In genomic region chr17:34641368-34641767, GRCh38 we compare ENCODE assay signal across 20 cellular contexts.
DNase-seq lines count a peak whose midpoint lies in the region; ATAC-seq and TF ChIP-seq lines count a peak whose summit lies in the region.
"Had no signal": no experiment of that assay in that cellular context is flagged by ENCODE, and none has a peak within 500 bp of the region (broad histone marks: within the 10 kb centered on the region; RNA-seq: fewer than 3 reads in every experiment).

No MANE protein-coding gene starts in this region.

- intact Hi-C loops in activated naive CD4-positive, alpha-beta T cell treated with anti-CD3 and anti-CD28 coated beads for 36 hours (cut with micrococcal nuclease): no loop called here

- TF ChIP-seq CTCF in glutamatergic neuron (IDR thresholded peaks at IDR 0.05; ENCODE audit: partially characterized antibody, unreplicated experiment) (no peak), osteoblast (IDR thresholded peaks at IDR 0.05; ENCODE audit: extremely low read depth, low read depth, low read length) (no peak)

- no peaks in the 10 kb centered on the region for H3K27me3 ChIP-seq in osteoblast (ENCODE audit: insufficient read depth, low read length)
- H3K27me3 ChIP-seq: BE2C had no signal

- no peak for DNase-seq in activated naive CD4-positive, alpha-beta T cell treated with anti-CD3 and anti-CD28 coated beads for 36 hours
- DNase-seq in activated naive CD4-positive, alpha-beta T cell treated with anti-CD3 and anti-CD28 coated beads, Interleukin-2, amount 50 U/mL, for 72 hours (ENCODE audit: low spot score in 2 of 2): no peak
- no peak for DNase-seq in glutamatergic neuron
- peak; percentile 79 for DNase-seq in osteoblast (ENCODE audit: insufficient read length, low spot score, missing footprints)
- no peak for DNase-seq in GF-D8 (lab: John Stamatoyannopoulos, UW)
- DNase-seq in GDM1 (lab: John Stamatoyannopoulos, UW): no peak
- no peak for DNase-seq in putamen (ENCODE audit: low spot score)
- DNase-seq: ACHN; AML-193; BE2C; CD4-positive, alpha-beta T cell; CD8-positive, alpha-beta memory T cell; DMS53; HFFc6 had no signal

- H2AFZ ChIP-seq in osteoblast (ENCODE audit: low read length): no peak overlapping the region
- H2AFZ ChIP-seq: GM23338 had no signal

- no peaks in the 10 kb centered on the region for H3K36me3 ChIP-seq in osteoblast (ENCODE audit: insufficient read depth, low read length)
- H3K36me3 ChIP-seq: BE2C; BLaER1 treated with 17β-estradiol and CSF1 and Interleukin-3, amounts not matched to agents 10 nM and 100 nM; HAP-1 had no signal

- CTCF ChIA-PET in activated naive CD4-positive, alpha-beta T cell treated with anti-CD3 and anti-CD28 coated beads for 36 hours (lab: Charles Lee): interaction anchor here (1.7 kb wide), 1 partner anchor 98 kb away, joined by 5 read pairs; no protein-coding TSS in a partner anchor

- no peak overlapping the region for H3K27ac ChIP-seq in osteoblast (ENCODE audit: low read depth, low read length)
- H3K27ac ChIP-seq: 22Rv1; A549; BLaER1 treated with 17β-estradiol and CSF1 and Interleukin-3, amounts not matched to agents 10 nM and 100 nM had no signal

- no peaks in the 10 kb centered on the region for H3K9me3 ChIP-seq in osteoblast (ENCODE audit: low read depth, low read length)
- H3K9me3 ChIP-seq: A549; BE2C; BLaER1 treated with 17β-estradiol and CSF1 and Interleukin-3, amounts not matched to agents 10 nM and 100 nM; HAP-1 had no signal

- H3K4me2 ChIP-seq in osteoblast (ENCODE audit: insufficient read depth, low read length): no peak overlapping the region
- H3K4me2 ChIP-seq: A549; BLaER1 treated with 17β-estradiol and CSF1 and Interleukin-3, amounts not matched to agents 10 nM and 100 nM; GM23338 had no signal

- no peaks in the 10 kb centered on the region for H3K4me1 ChIP-seq in osteoblast (ENCODE audit: insufficient read depth, low read length)
- H3K4me1 ChIP-seq: A549, HAP-1 had no signal

- H4K20me1 ChIP-seq in osteoblast (ENCODE audit: insufficient read depth, low read length): no peaks in the 10 kb centered on the region

- no peaks in the 10 kb centered on the region for H3K79me2 ChIP-seq in osteoblast (ENCODE audit: insufficient read depth, low read length)

- H3K4me3 ChIP-seq in osteoblast (ENCODE audit: insufficient read depth, low read length): no peak overlapping the region
- H3K4me3 ChIP-seq: A549; BLaER1 treated with 17β-estradiol and CSF1 and Interleukin-3, amounts not matched to agents 10 nM and 100 nM; GM23338; HAP-1 had no signal

- H3K4me3 Mint-ChIP-seq in activated naive CD4-positive, alpha-beta T cell treated with anti-CD3 and anti-CD28 coated beads for 36 hours: no peak overlapping the region
- no peak overlapping the region for H3K4me3 Mint-ChIP-seq in glutamatergic neuron (ENCODE audit: unreplicated experiment)
- H3K4me3 Mint-ChIP-seq: CD14-positive monocyte; CD4-positive, alpha-beta T cell; CD8-positive, alpha-beta memory T cell; GM23338; HFFc6 had no signal

- no peak for ATAC-seq in activated naive CD4-positive, alpha-beta T cell treated with anti-CD3 and anti-CD28 coated beads, Interleukin-2, amount 50 U/mL, for 72 hours
- ATAC-seq: A549, GM23338 had no signal

- H3K27me3 Mint-ChIP-seq in activated naive CD4-positive, alpha-beta T cell treated with anti-CD3 and anti-CD28 coated beads for 36 hours (ENCODE audit: low read depth): peaks cover 3% of the 10 kb centered on the region
- H3K27me3 Mint-ChIP-seq in glutamatergic neuron (ENCODE audit: unreplicated experiment): peaks cover 9% of the 10 kb centered on the region

- no peaks in the 10 kb centered on the region for H3K36me3 Mint-ChIP-seq in activated naive CD4-positive, alpha-beta T cell treated with anti-CD3 and anti-CD28 coated beads for 36 hours (ENCODE audit: low read depth)
- H3K36me3 Mint-ChIP-seq in activated naive CD4-positive, alpha-beta T cell treated with anti-CD3 and anti-CD28 coated beads, Interleukin-2, amount 50 U/mL, for 72 hours: no peaks in the 10 kb centered on the region
- H3K36me3 Mint-ChIP-seq in glutamatergic neuron (ENCODE audit: unreplicated experiment): no peaks in the 10 kb centered on the region
- H3K36me3 Mint-ChIP-seq: CD14-positive monocyte had no signal

- peaks cover 2% of the 10 kb centered on the region for H3K4me1 Mint-ChIP-seq in activated naive CD4-positive, alpha-beta T cell treated with anti-CD3 and anti-CD28 coated beads for 36 hours (ENCODE audit: low read depth)
- peaks cover 10% of the 10 kb centered on the region for H3K4me1 Mint-ChIP-seq in glutamatergic neuron (ENCODE audit: low read depth, unreplicated experiment)
- H3K4me1 Mint-ChIP-seq: GM23338 had no signal

- peak overlapping the region; percentile 15 for H3K27ac Mint-ChIP-seq in activated naive CD4-positive, alpha-beta T cell treated with anti-CD3 and anti-CD28 coated beads for 36 hours
- H3K27ac Mint-ChIP-seq in activated naive CD4-positive, alpha-beta T cell treated with anti-CD3 and anti-CD28 coated beads, Interleukin-2, amount 50 U/mL, for 72 hours: no peak overlapping the region
- H3K27ac Mint-ChIP-seq in glutamatergic neuron (ENCODE audit: unreplicated experiment): peak overlapping the region; percentile 9
- H3K27ac Mint-ChIP-seq: CD14-positive monocyte; CD4-positive, alpha-beta T cell; GM23338; HFFc6 had no signal

- H3K9me3 Mint-ChIP-seq in activated naive CD4-positive, alpha-beta T cell treated with anti-CD3 and anti-CD28 coated beads for 36 hours: no peaks in the 10 kb centered on the region
- H3K9me3 Mint-ChIP-seq in activated naive CD4-positive, alpha-beta T cell treated with anti-CD3 and anti-CD28 coated beads, Interleukin-2, amount 50 U/mL, for 72 hours: no peaks in the 10 kb centered on the region
- H3K9me3 Mint-ChIP-seq in glutamatergic neuron (ENCODE audit: unreplicated experiment): peaks cover 12% of the 10 kb centered on the region
- H3K9me3 Mint-ChIP-seq: CD4-positive, alpha-beta T cell; GM23338; HFFc6 had no signal

Comparison
In these comparisons a context has a peak if more than half of its experiments do, and no peak if none do; other contexts are left out.
1. H3K27ac Mint-ChIP-seq: peak in activated naive CD4-positive, alpha-beta T cell treated with anti-CD3 and anti-CD28 coated beads for 36 hours (single experiment) and glutamatergic neuron (single experiment); none in activated naive CD4-positive, alpha-beta T cell treated with anti-CD3 and anti-CD28 coated beads, Interleukin-2, amount 50 U/mL, for 72 hours (0 of 2).